Comparison of ENCODE assay signal across 16 cellular contexts in the genomic region with DNA sequence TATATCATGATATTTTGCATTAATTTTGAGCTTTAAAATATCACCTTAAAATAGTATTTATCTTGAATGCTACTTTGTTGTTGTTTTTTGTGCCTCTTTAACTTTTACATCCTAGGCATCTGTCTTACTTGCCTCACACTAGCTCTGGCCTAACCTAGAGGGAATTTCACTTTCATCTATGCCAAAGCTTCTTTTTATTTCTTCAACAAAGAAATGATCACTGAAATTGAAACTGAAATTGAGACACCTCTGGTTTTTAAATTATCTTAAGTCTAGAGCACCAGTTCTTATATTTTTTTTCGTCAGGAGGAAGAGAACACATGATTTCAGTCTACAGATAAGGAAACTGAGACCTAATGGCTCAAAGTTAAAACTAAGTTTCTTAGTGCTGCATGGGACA. TPM values are rescaled to one million over a fixed set of nuclear protein-coding genes. Genes with fewer than 3 reads are reported as not detected.
DNase-seq lines count a peak whose midpoint lies in the region; ATAC-seq and TF ChIP-seq lines count a peak whose summit lies in the region.
"Had no signal": no experiment of that assay in that cellular context is flagged by ENCODE, and none has a peak within 500 bp of the region (broad histone marks: within the 10 kb centered on the region; RNA-seq: fewer than 3 reads in every experiment).

No MANE protein-coding gene starts in this region.

- H3K27me3 Mint-ChIP-seq in CD4-positive, alpha-beta memory T cell, result peaks cover 19 to 23% of the 10 kb centered on the region in 2 donors
- peaks cover 51% of the 10 kb centered on the region for H3K27me3 Mint-ChIP-seq in progenitor cell of endocrine pancreas

- intact Hi-C loops in CD4-positive, alpha-beta memory T cell (cut with micrococcal nuclease), result no loop called here
- intact Hi-C loops in cardiac septum (cut with DNase I), result no loop called here

- no peaks in the 10 kb centered on the region for H3K9me3 ChIP-seq in CD4-positive, alpha-beta memory T cell (ENCODE audit: control insufficient read depth in 1 of 2, low read length in 2 of 2)

- H3K4me3 Mint-ChIP-seq in CD4-positive, alpha-beta memory T cell, result no peak overlapping the region
- H3K4me3 Mint-ChIP-seq in progenitor cell of endocrine pancreas (ENCODE audit: low read depth), result no peak overlapping the region
- H3K4me3 Mint-ChIP-seq: B cell, nephron had no signal

- H3K27ac ChIP-seq in CD4-positive, alpha-beta memory T cell (ENCODE audit: low read depth, low read length), result no peak overlapping the region
- H3K27ac ChIP-seq: VCaP had no signal

- TF ChIP-seq CTCF in GM13977 (IDR thresholded peaks at IDR 0.05; ENCODE audit: extremely low read depth, insufficient read depth, missing control alignments) (no peak), progenitor cell of endocrine pancreas (IDR thresholded peaks at IDR 0.05; ENCODE audit: unreplicated experiment) (no peak)

- POLR2A ChIA-PET in CD4-positive, alpha-beta memory T cell (lab: Charles Lee; ENCODE audit: partially characterized antibody), result no interaction called here

- no peaks in the 10 kb centered on the region for H3K36me3 ChIP-seq in CD4-positive, alpha-beta memory T cell (ENCODE audit: insufficient read depth, low read length)

- ATAC-seq in GM19351 (IDR thresholded peaks at IDR 0.05; ENCODE audit: unreplicated experiment) (peak; percentile 84), HG02642 (IDR thresholded peaks at IDR 0.05; ENCODE audit: poor library complexity, unreplicated experiment) (peak; percentile 64), HG03432 (IDR thresholded peaks at IDR 0.05; ENCODE audit: unreplicated experiment) (peak; percentile 84)
- ATAC-seq: Right ventricle myocardium inferior had no signal

- H3K4me1 ChIP-seq in CD4-positive, alpha-beta memory T cell (ENCODE audit: insufficient read depth, low read length), result peaks cover 10% of the 10 kb centered on the region

- H3K9me3 Mint-ChIP-seq in CD4-positive, alpha-beta memory T cell, result no peaks in the 10 kb centered on the region
- peaks cover under 1% of the 10 kb centered on the region for H3K9me3 Mint-ChIP-seq in progenitor cell of endocrine pancreas (ENCODE audit: low read depth)
- H3K9me3 Mint-ChIP-seq: activated T-helper 2 cell treated with anti-CD3 and anti-CD28 coated beads, Interferon-gamma antibody, Interleukin-2, Interleukin-4, amounts not matched to agents 10 μg/mL and 5 μg/mL and 100 μg/mL, durations not matched to agents 14 hours and 24 hours and 36 hours; nephron had no signal

- H3K4me1 Mint-ChIP-seq in CD4-positive, alpha-beta memory T cell, result peaks cover 8 to 18% (median 13%) of the 10 kb centered on the region in 4 donors
- H3K4me1 Mint-ChIP-seq in progenitor cell of endocrine pancreas (ENCODE audit: low read depth), result peaks cover 6% of the 10 kb centered on the region

- in situ Hi-C loops in GM13977 (cut with MboI; ENCODE audit: low pct_unique_long_range_greater_than_20kb, low sequenced_read_pairs, unreplicated experiment), result no loop called here

- H3K4me3 ChIP-seq in CD4-positive, alpha-beta memory T cell (ENCODE audit: low read length in 2 of 2), result no peak overlapping the region

- no peak overlapping the region for H3K27ac Mint-ChIP-seq in CD4-positive, alpha-beta memory T cell
- no peak overlapping the region for H3K27ac Mint-ChIP-seq in progenitor cell of endocrine pancreas
- H3K27ac Mint-ChIP-seq: activated T-helper 2 cell treated with anti-CD3 and anti-CD28 coated beads, Interferon-gamma antibody, Interleukin-2, Interleukin-4, amounts not matched to agents 10 μg/mL and 5 μg/mL and 100 μg/mL, durations not matched to agents 14 hours and 24 hours and 36 hours; B cell had no signal

- CTCF ChIA-PET in CD4-positive, alpha-beta memory T cell (lab: Charles Lee; ENCODE audit: partially characterized antibody), result interaction anchor here (0.8 kb wide), 1 partner anchor 72 kb away, joined by 3 read pairs; no protein-coding TSS in a partner anchor

- no peaks in the 10 kb centered on the region for H3K36me3 Mint-ChIP-seq in CD4-positive, alpha-beta memory T cell
- no peaks in the 10 kb centered on the region for H3K36me3 Mint-ChIP-seq in progenitor cell of endocrine pancreas (ENCODE audit: insufficient read depth)

- DNase-seq in GM13977 (ENCODE audit: low spot score), result peak; percentile 53
- no peak for DNase-seq in GOT3 (lab: John Stamatoyannopoulos, UW)
- DNase-seq in CD4-positive, alpha-beta memory T cell, result no peak
- no peak for DNase-seq in cardiac septum (ENCODE audit: low spot score)
- DNase-seq in progenitor cell of endocrine pancreas (ENCODE audit: low spot score, unreplicated experiment), result no peak
- DNase-seq: caudate nucleus; NCI-H2171; stimulated activated naive CD4-positive, alpha-beta T cell treated with Interleukin-2 at 50 U/mL for 16 hours had no signal

- H3K27me3 ChIP-seq in CD4-positive, alpha-beta memory T cell (ENCODE audit: insufficient read depth, low read length), result no peaks in the 10 kb centered on the region

RNA-seq across cellular contexts. Expression of gene SCIN, which starts 3.5 kb away (rescaled TPM):
- total RNA-seq in CD4-positive, alpha-beta memory T cell, result under 1 TPM; 0.20 to 0.25 TPM
- polyA plus RNA-seq in CD4-positive, alpha-beta memory T cell, result under 1 TPM in 1 of 2 donors, not detected in 1; 0.07 TPM
- total RNA-seq in cardiac septum, result not detected
- total RNA-seq in progenitor cell of endocrine pancreas, result 0.10 and 0.47 TPM in 2 replicates
- total RNA-seq: activated T-helper 2 cell treated with anti-CD3 and anti-CD28 coated beads, Interferon-gamma antibody, Interleukin-2, Interleukin-4, amounts not matched to agents 10 μg/mL and 5 μg/mL and 100 μg/mL, durations not matched to agents 14 hours and 24 hours and 36 hours had no signal
